In the genomic region with DNA sequence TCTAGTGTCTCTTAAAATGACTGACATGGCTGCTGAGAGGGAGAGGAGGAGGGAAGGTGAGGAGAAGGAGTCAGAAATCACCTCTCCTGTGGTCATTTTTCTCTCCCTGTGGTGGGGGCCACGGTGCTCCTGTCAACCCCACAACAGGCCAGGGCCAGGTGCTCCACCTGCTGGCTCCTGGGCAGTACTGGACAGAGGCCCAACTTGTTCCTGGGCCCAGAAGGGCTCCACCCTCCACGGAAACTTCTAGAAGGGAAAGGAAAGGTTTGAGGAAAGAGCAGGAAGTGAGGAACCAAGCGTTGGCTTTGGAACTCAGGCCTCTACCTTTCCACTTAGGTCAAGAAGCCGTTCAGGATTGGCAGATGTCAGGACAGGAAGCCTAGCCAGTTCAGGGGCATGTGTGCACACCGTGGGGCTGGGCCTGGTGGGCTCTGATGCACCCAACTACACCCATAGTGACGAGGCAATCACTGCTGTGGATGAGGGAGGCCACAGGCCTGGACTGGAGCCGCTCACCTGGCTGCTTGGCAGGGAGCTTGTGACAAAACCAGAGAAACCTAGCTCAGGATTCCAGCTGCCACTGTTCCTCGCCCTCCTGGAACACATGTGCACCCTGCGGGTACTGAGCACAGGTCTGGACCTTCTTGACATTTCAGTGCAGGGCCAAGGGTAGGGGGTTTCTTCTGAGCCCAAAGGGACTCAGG, we compare ENCODE assay signal across 1 cellular context.
A peak's percentile ranks its signal among the peaks of the same experiment; 100 is the strongest.
TF ChIP-seq lines count a peak whose summit lies in the region.

No MANE protein-coding gene starts in this region.

TF ChIP-seq in HEK293, 187 proteins besides CTCF, POLR2A, EP300 and RAD21 (continued from another document):
- TF ChIP-seq, protein P1, sequence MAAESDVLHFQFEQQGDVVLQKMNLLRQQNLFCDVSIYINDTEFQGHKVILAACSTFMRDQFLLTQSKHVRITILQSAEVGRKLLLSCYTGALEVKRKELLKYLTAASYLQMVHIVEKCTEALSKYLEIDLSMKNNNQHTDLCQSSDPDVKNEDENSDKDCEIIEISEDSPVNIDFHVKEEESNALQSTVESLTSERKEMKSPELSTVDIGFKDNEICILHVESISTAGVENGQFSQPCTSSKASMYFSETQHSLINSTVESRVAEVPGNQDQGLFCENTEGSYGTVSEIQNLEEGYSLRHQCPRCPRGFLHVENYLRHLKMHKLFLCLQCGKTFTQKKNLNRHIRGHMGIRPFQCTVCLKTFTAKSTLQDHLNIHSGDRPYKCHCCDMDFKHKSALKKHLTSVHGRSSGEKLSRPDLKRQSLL (tag by site-specific recombination; IDR thresholded peaks at IDR 0.05): no peak
- TF ChIP-seq ZNF654 (tag by site-specific recombination; IDR thresholded peaks at IDR 0.05; ENCODE audit: low read depth) (peak; percentile 67), ZNF169 (tag by site-specific recombination; IDR thresholded peaks at IDR 0.05) (no peak), OVOL3 (tag by site-specific recombination; IDR thresholded peaks at IDR 0.05) (no peak), ZNF571 (tag by site-specific recombination; IDR thresholded peaks at IDR 0.05) (no peak), ZSCAN23 (tag by site-specific recombination; IDR thresholded peaks at IDR 0.05) (no peak), ZBTB17 (tag by site-specific recombination; IDR thresholded peaks at IDR 0.05) (no peak), ZNF2 (tag by site-specific recombination; IDR thresholded peaks at IDR 0.05) (peak; percentile 43; the same call in 1 of the 2 replicates), HOXC10 (CRISPR knock-in tag; IDR thresholded peaks at IDR 0.05) (no peak), ZNF341 (tag by site-specific recombination; IDR thresholded peaks at IDR 0.05; ENCODE audit: low read depth) (no peak)
- TF ChIP-seq, protein P2, sequence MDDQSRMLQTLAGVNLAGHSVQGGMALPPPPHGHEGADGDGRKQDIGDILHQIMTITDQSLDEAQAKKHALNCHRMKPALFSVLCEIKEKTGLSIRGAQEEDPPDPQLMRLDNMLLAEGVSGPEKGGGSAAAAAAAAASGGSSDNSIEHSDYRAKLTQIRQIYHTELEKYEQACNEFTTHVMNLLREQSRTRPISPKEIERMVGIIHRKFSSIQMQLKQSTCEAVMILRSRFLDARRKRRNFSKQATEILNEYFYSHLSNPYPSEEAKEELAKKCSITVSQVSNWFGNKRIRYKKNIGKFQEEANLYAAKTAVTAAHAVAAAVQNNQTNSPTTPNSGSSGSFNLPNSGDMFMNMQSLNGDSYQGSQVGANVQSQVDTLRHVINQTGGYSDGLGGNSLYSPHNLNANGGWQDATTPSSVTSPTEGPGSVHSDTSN (CRISPR knock-in tag; IDR thresholded peaks at IDR 0.05): no peak
- TF ChIP-seq, protein P3, sequence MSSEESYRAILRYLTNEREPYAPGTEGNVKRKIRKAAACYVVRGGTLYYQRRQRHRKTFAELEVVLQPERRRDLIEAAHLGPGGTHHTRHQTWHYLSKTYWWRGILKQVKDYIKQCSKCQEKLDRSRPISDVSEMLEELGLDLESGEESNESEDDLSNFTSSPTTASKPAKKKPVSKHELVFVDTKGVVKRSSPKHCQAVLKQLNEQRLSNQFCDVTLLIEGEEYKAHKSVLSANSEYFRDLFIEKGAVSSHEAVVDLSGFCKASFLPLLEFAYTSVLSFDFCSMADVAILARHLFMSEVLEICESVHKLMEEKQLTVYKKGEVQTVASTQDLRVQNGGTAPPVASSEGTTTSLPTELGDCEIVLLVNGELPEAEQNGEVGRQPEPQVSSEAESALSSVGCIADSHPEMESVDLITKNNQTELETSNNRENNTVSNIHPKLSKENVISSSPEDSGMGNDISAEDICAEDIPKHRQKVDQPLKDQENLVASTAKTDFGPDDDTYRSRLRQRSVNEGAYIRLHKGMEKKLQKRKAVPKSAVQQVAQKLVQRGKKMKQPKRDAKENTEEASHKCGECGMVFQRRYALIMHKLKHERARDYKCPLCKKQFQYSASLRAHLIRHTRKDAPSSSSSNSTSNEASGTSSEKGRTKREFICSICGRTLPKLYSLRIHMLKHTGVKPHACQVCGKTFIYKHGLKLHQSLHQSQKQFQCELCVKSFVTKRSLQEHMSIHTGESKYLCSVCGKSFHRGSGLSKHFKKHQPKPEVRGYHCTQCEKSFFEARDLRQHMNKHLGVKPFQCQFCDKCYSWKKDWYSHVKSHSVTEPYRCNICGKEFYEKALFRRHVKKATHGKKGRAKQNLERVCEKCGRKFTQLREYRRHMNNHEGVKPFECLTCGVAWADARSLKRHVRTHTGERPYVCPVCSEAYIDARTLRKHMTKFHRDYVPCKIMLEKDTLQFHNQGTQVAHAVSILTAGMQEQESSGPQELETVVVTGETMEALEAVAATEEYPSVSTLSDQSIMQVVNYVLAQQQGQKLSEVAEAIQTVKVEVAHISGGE (tag by site-specific recombination; conservative IDR thresholded peaks at IDR 0.05; ENCODE audit: low read depth): no peak
